ENCODE assay signal across 8 cellular contexts in the genomic region with DNA sequence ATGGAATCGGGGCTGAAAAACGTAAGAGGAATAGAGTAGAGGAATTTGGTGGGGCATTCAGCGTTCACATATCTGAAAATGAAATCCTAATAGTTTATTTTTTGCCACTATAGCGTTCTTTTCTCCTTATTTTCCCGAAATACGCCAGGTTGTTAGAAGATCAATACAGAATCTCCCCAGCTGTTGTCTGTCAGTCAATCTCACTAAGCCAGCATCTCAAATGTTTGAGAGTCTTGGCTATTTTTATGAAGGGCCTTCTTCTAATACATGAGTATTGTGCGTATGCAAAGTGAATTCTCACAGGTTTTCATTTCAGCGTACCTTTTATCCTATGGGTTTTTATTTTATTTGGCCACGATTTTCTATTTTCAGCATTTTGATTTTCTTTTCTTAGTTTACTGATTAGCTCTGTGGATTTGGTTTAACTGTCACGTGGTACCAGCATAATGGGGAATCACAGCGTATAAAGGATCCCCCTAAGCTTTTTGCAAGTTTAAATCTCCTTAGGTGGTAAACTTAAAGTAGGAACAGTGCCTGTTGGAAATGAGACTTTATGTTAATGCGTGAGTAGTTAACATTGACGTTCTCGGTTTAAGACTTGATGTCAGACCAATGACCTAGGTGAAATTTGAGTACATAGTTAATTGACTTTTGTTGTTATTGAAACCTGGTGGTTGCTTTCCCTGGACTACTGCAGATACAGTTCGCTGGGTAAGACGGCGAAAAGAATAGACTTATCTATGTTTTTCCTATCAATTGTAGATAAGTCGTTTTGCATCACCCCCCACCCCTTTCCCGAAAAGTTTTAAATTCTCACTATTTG. TPM values are rescaled to one million over a fixed set of nuclear protein-coding genes. Genes with fewer than 3 reads are reported as not detected.
DNase-seq lines count a peak whose midpoint lies in the region; ATAC-seq and TF ChIP-seq lines count a peak whose summit lies in the region.

No MANE protein-coding gene starts in this region.

- ATAC-seq in psoas muscle (peak in 3 of 4 donors; percentile 45 to 73 (median 55)), GM18870 (IDR thresholded peaks at IDR 0.05; ENCODE audit: unreplicated experiment) (no peak), GM21786 (IDR thresholded peaks at IDR 0.05; ENCODE audit: unreplicated experiment) (no peak), sciatic nerve (no peak)

- no peaks in the 10 kb centered on the region for H3K27me3 ChIP-seq in H7 (ENCODE audit: control insufficient read depth, insufficient read depth, low read length)
- H3K27me3 ChIP-seq in SJCRH30, result no peaks in the 10 kb centered on the region
- H3K27me3 ChIP-seq in psoas muscle (ENCODE audit: insufficient read depth in 3 of 3, low read length in 2 of 3), result no peaks in the 10 kb centered on the region

- no peaks in the 10 kb centered on the region for H3K9me3 ChIP-seq in SJCRH30 (replicated peaks)
- no peaks in the 10 kb centered on the region for H3K9me3 ChIP-seq in psoas muscle

- peaks cover 6% of the 10 kb centered on the region for H3K4me1 ChIP-seq in SJCRH30
- peaks cover 49% of the 10 kb centered on the region for H3K4me1 ChIP-seq in psoas muscle

- H3K36me3 ChIP-seq in H7 (replicated peaks; ENCODE audit: control insufficient read depth, insufficient read depth, low read length) (peaks cover 4% of the 10 kb centered on the region), SJCRH30 (peaks cover 27% of the 10 kb centered on the region), psoas muscle (ENCODE audit: insufficient read depth in 1 of 2, low read depth in 1 of 2) (peaks cover 0 to 7% of the 10 kb centered on the region in 2 donors)

- intact Hi-C loops in psoas muscle (cut with DNase I), result loop anchor here (2.0 to 5.0 kb wide), 5 partner anchors 39 to 106 kb away; a partner anchor contains a TSS
- intact Hi-C loops in sciatic nerve (cut with DNase I), result no loop called here

- peak overlapping the region; percentile 93 for H3K4me3 ChIP-seq in H7 (ENCODE audit: insufficient read depth, low read depth, low read length)
- peak overlapping the region; percentile 97 for H3K4me3 ChIP-seq in SJCRH30
- peak overlapping the region; percentile 80 for H3K4me3 ChIP-seq in psoas muscle

- 7 to 10% (median 7%) methylated on average over 19 of the region's 19 CpGs for WGBS in psoas muscle, 3 donors

- DNase-seq in H7 (no peak), SJCRH30 (peak; percentile 16 to 71), fibroblast of peridontal ligament (ENCODE audit: extremely low read depth) (peak; percentile 62), psoas muscle (no peak), sciatic nerve (ENCODE audit: low spot score) (no peak), EL (no peak)

- H3K27ac ChIP-seq in SJCRH30 (peak overlapping the region; percentile 98), psoas muscle (peak overlapping the region; percentile 96)

- no peak for TF ChIP-seq CTCF in psoas muscle (IDR thresholded peaks at IDR 0.05)

RNA-seq across cellular contexts. Expression of a gene that starts 1.3 kb away (rescaled TPM):
- total RNA-seq in H7 (2014; rRNA removed; shearing (Covaris generic)), result 151 and 201 TPM in 2 replicates
- 248 and 281 TPM in 2 replicates for total RNA-seq in SJCRH30 (2014; rRNA removed; shearing (Covaris generic))
- 100 to 1,000 TPM; 636 to 779 (median 715) TPM for total RNA-seq in psoas muscle
- 100 to 1,000 TPM; 199 to 777 (median 479) TPM for polyA plus RNA-seq in psoas muscle
- 157 TPM for total RNA-seq in sciatic nerve

Comparison
In these comparisons a context has a peak if more than half of its experiments do, and no peak if none do; other contexts are left out.
1. DNase-seq: peak in SJCRH30 (2 of 2) and fibroblast of peridontal ligament (single experiment); none in H7 (single experiment), psoas muscle (0 of 2), sciatic nerve (single experiment) and EL (single experiment).
2. ATAC-seq: peak in psoas muscle (3 of 4); none in GM18870 (single experiment), GM21786 (single experiment) and sciatic nerve (single experiment).
3. Peak in every context shown above with its lines, with median percentiles within 50 percentile points of each other: H3K4me3 ChIP-seq.